ENCODE assay signal across 20 cellular contexts in genomic region chr12:25025951-25026490, GRCh38.
"Had no signal": no experiment of that assay in that cellular context is flagged by ENCODE, and none has a peak within 500 bp of the region (broad histone marks: within the 10 kb centered on the region; RNA-seq: fewer than 3 reads in every experiment).

No MANE protein-coding gene starts in this region.

- H3K27me3 ChIP-seq: foreskin keratinocyte, sigmoid colon, stomach, suprapubic skin, transverse colon, uterus had no signal

- H3K36me3 ChIP-seq: left ventricle myocardium inferior, sigmoid colon, stomach, suprapubic skin, transverse colon, uterus had no signal

- H3K4me2 ChIP-seq: smooth muscle cell had no signal

- H3K4me1 ChIP-seq: foreskin keratinocyte, left ventricle myocardium inferior, sigmoid colon, stomach, suprapubic skin, transverse colon, uterus had no signal

- DNase-seq: activated CD4-positive, alpha-beta T cell treated with anti-CD3 and anti-CD28 coated beads, Interleukin-2, amount 10 ng/mL, durations not matched to agents 7 days and 5 days; activated CD8-positive, alpha-beta memory T cell treated with anti-CD3 and anti-CD28 coated beads, Interleukin-2, amount 10 ng/mL, durations not matched to agents 7 days and 5 days; activated CD8-positive, alpha-beta T cell treated with anti-CD3 and anti-CD28 coated beads for 36 hours; activated effector memory CD4-positive, alpha-beta T cell treated with anti-CD3 and anti-CD28 coated beads, Interleukin-2, amount 50 U/mL, for 16 hours; activated naive CD4-positive, alpha-beta T cell treated with anti-CD3 and anti-CD28 coated beads, Interleukin-2, amount 10 ng/mL, durations not matched to agents 7 days and 5 days; activated T-cell treated with anti-CD3 and anti-CD28 coated beads for 4 hours; aorta; effector CD8-positive, alpha-beta T cell; erythroblast; foreskin keratinocyte; kidney glomerular epithelial cell; left ventricle myocardium inferior; naive thymus-derived CD4-positive, alpha-beta T cell; sigmoid colon; stimulated activated CD4-positive, alpha-beta T cell treated with anti-CD3 and anti-CD28 coated beads, Interleukin-15, amount 100 ng/mL, for 24 hours; stomach; transverse colon; uterus had no signal

- H3K4me3 ChIP-seq: left ventricle myocardium inferior, sigmoid colon, smooth muscle cell, stomach, suprapubic skin, transverse colon, uterus had no signal

- H3K9me3 ChIP-seq: left ventricle myocardium inferior, sigmoid colon, stomach, suprapubic skin, transverse colon, uterus had no signal
